ENCODE assay signal across 28 cellular contexts in genomic region chr16:53651357-53651756, GRCh38.
"Had no signal": no experiment of that assay in that cellular context is flagged by ENCODE, and none has a peak within 500 bp of the region (broad histone marks: within the 10 kb centered on the region; RNA-seq: fewer than 3 reads in every experiment).

No MANE protein-coding gene starts in this region.

- H3K9me3 Mint-ChIP-seq: activated B cell treated with CpG ODN at 0.5 μM for 24 hours; activated naive CD4-positive, alpha-beta T cell treated with anti-CD3 and anti-CD28 coated beads, Interleukin-2, amount 10 ng/mL, durations not matched to agents 7 days and 5 days; memory B cell; nephron progenitor cell; T-cell had no signal

- H3K4me3 ChIP-seq: coronary artery, heart right ventricle, mucosa of descending colon, transverse colon had no signal

- ATAC-seq: activated CD4-positive, alpha-beta T cell treated with anti-CD3 and anti-CD28 coated beads for 36 hours; heart right ventricle; mucosa of descending colon; sciatic nerve; stimulated activated naive B cell treated with anti-CD40 and anti-IgM and Interleukin-4, amounts not matched to agents 10 μg/mL and 1 μg/mL and 100 μg/mL, for 72 hours; T-cell had no signal

- H3K27me3 Mint-ChIP-seq: activated B cell treated with CpG ODN at 0.5 μM for 24 hours; activated CD4-positive, alpha-beta T cell treated with anti-CD3 and anti-CD28 coated beads for 36 hours; activated naive CD4-positive, alpha-beta T cell treated with anti-CD3 and anti-CD28 coated beads, Interleukin-2, amount 10 ng/mL, durations not matched to agents 7 days and 5 days; activated T-cell treated with anti-CD3 and anti-CD28 coated beads, Interleukin-2, amount 50 U/mL, for 24 hours; memory B cell; stimulated activated naive B cell treated with anti-CD40 and anti-IgM and Interleukin-4, amounts not matched to agents 10 μg/mL and 1 μg/mL and 100 μg/mL, for 72 hours; T-cell had no signal

- H3K27me3 ChIP-seq: heart right ventricle, transverse colon had no signal

- H3K9me3 ChIP-seq: heart right ventricle, mucosa of descending colon, transverse colon had no signal

- H3K4me3 Mint-ChIP-seq: activated B cell treated with CpG ODN at 0.5 μM for 24 hours; activated CD4-positive, alpha-beta T cell treated with anti-CD3 and anti-CD28 coated beads for 36 hours; activated naive CD4-positive, alpha-beta T cell treated with anti-CD3 and anti-CD28 coated beads, Interleukin-2, amount 10 ng/mL, durations not matched to agents 7 days and 5 days; activated T-cell treated with anti-CD3 and anti-CD28 coated beads, Interleukin-2, amount 50 U/mL, for 24 hours; memory B cell; nephron progenitor cell; stimulated activated naive B cell treated with anti-CD40 and anti-IgM and Interleukin-4, amounts not matched to agents 10 μg/mL and 1 μg/mL and 100 μg/mL, for 72 hours; T-cell had no signal

- H3K27ac ChIP-seq: coronary artery, epithelial cell of prostate, heart right ventricle, transverse colon had no signal

- H3K27ac Mint-ChIP-seq: activated B cell treated with CpG ODN at 0.5 μM for 24 hours; activated CD4-positive, alpha-beta T cell treated with anti-CD3 and anti-CD28 coated beads for 36 hours; activated naive CD4-positive, alpha-beta T cell treated with anti-CD3 and anti-CD28 coated beads, Interleukin-2, amount 10 ng/mL, durations not matched to agents 7 days and 5 days; activated T-cell treated with anti-CD3 and anti-CD28 coated beads, Interleukin-2, amount 50 U/mL, for 24 hours; memory B cell; nephron progenitor cell; stimulated activated naive B cell treated with anti-CD40 and anti-IgM and Interleukin-4, amounts not matched to agents 10 μg/mL and 1 μg/mL and 100 μg/mL, for 72 hours; T-cell had no signal

- DNase-seq: activated B cell treated with CpG ODN at 0.5 μM for 24 hours; activated CD4-positive, alpha-beta T cell treated with anti-CD3 and anti-CD28 coated beads for 36 hours; activated CD4-positive, alpha-beta T cell treated with anti-CD3 and anti-CD28 coated beads, Interleukin-2, amount 50 U/mL, for 4 hours; activated CD8-positive, alpha-beta memory T cell treated with anti-CD3 and anti-CD28 coated beads for 24 hours; activated CD8-positive, alpha-beta memory T cell treated with anti-CD3 and anti-CD28 coated beads, Interleukin-2, amount 50 U/mL, for 4 hours; activated effector memory CD4-positive, alpha-beta T cell treated with Interleukin-2 at 50 U/mL for 16 hours; activated naive CD4-positive, alpha-beta T cell treated with anti-CD3 and anti-CD28 coated beads, Interleukin-2, amount 10 ng/mL, durations not matched to agents 7 days and 5 days; activated T-cell treated with anti-CD3 and anti-CD28 coated beads, Interleukin-2, amount 50 U/mL, for 24 hours; amygdala; cerebellar nuclear complex; heart right ventricle; islet precursor cell; left cardiac atrium; mucosa of descending colon; nephron progenitor cell; occipital lobe; posterior cingulate gyrus; small intestine; stimulated activated CD4-positive, alpha-beta T cell treated with anti-CD3 and anti-CD28 coated beads, Interleukin-2, amount 100 ng/mL, for 48 hours; stimulated activated CD8-positive, alpha-beta memory T cell treated with anti-CD3 and anti-CD28 coated beads, Interleukin-4, amount 100 ng/mL, for 48 hours; stimulated activated naive B cell treated with anti-CD40 and anti-IgM and Interleukin-4, amounts not matched to agents 10 μg/mL and 1 μg/mL and 100 μg/mL, for 72 hours; T-cell; T-helper 9 cell; transverse colon had no signal

- H3K4me1 Mint-ChIP-seq: activated B cell treated with CpG ODN at 0.5 μM for 24 hours; activated naive CD4-positive, alpha-beta T cell treated with anti-CD3 and anti-CD28 coated beads, Interleukin-2, amount 10 ng/mL, durations not matched to agents 7 days and 5 days; memory B cell; stimulated activated naive B cell treated with anti-CD40 and anti-IgM and Interleukin-4, amounts not matched to agents 10 μg/mL and 1 μg/mL and 100 μg/mL, for 72 hours; T-cell had no signal

- H3K4me1 ChIP-seq: heart right ventricle, transverse colon had no signal
